Comparison of ENCODE assay signal across 18 cellular contexts in genomic region chr7:112149734-112150133, GRCh38. TPM values are rescaled to one million over a fixed set of nuclear protein-coding genes. Genes with fewer than 3 reads are reported as not detected.
DNase-seq lines count a peak whose midpoint lies in the region; ATAC-seq, FAIRE-seq and TF ChIP-seq lines count a peak whose summit lies in the region.
"Had no signal": no experiment of that assay in that cellular context is flagged by ENCODE, and none has a peak within 500 bp of the region (broad histone marks: within the 10 kb centered on the region; RNA-seq: fewer than 3 reads in every experiment).

No MANE protein-coding gene starts in this region.

- H3K4me3 ChIP-seq in small intestine (ENCODE audit: low read depth in 1 of 2, low read length in 2 of 2) (no peak overlapping the region), Karpas-422 (ENCODE audit: low read length) (no peak overlapping the region)
- H3K4me3 ChIP-seq: A549, GM23248 had no signal

- H3K4me1 ChIP-seq in small intestine (ENCODE audit: control insufficient read depth in 2 of 2, insufficient read depth in 1 of 2, low read depth in 1 of 2, low read length in 1 of 2) (no peaks in the 10 kb centered on the region), Karpas-422 (ENCODE audit: low read length) (no peaks in the 10 kb centered on the region)

- no peaks in the 10 kb centered on the region for H3K27me3 ChIP-seq in small intestine (ENCODE audit: control insufficient read depth in 2 of 2, insufficient read depth in 2 of 2, low read length in 2 of 2)
- H3K27me3 ChIP-seq in Karpas-422 (ENCODE audit: low read length) = no peaks in the 10 kb centered on the region

- no peak overlapping the region for H3K9ac ChIP-seq in Karpas-422 (ENCODE audit: low read length)
- H3K9ac ChIP-seq: GM23248 had no signal

- H3K27ac ChIP-seq in caudate nucleus (ENCODE audit: low read depth, low read length) (peak overlapping the region; percentile 33), small intestine (ENCODE audit: low read depth in 1 of 2, low read length in 1 of 2) (no peak overlapping the region), Karpas-422 (ENCODE audit: low read length) (no peak overlapping the region)
- H3K27ac ChIP-seq: A549, GM23248 had no signal

- FAIRE-seq in GM12892 (lab: Jason Lieb, UNC) = peak; percentile 36
- no peak for FAIRE-seq in small intestine (lab: Jason Lieb, UNC)
- FAIRE-seq: A549, D721Med, GM18507, H54 had no signal

- no peaks in the 10 kb centered on the region for H4K20me1 ChIP-seq in Karpas-422 (ENCODE audit: insufficient read depth, low read depth, low read length)

- no peaks in the 10 kb centered on the region for H3K79me2 ChIP-seq in Karpas-422 (ENCODE audit: low read length)

- no peaks in the 10 kb centered on the region for H3K36me3 ChIP-seq in small intestine (ENCODE audit: control insufficient read depth in 2 of 2, insufficient read depth in 2 of 2, low read length in 2 of 2)
- H3K36me3 ChIP-seq in Karpas-422 (ENCODE audit: insufficient read depth, low read length) = no peaks in the 10 kb centered on the region

- 73 to 83% (median 80%) methylated on average over 2 of the region's 2 CpGs for WGBS in small intestine, 3 donors

- no peak overlapping the region for H2AFZ ChIP-seq in Karpas-422 (ENCODE audit: low read length)
- H2AFZ ChIP-seq: GM23248 had no signal

- no peaks in the 10 kb centered on the region for H3K9me3 ChIP-seq in small intestine (ENCODE audit: control insufficient read depth, low read depth)
- H3K9me3 ChIP-seq in Karpas-422 (ENCODE audit: low read length) = no peaks in the 10 kb centered on the region
- H3K9me3 ChIP-seq: A549 had no signal

- no peak overlapping the region for H3K4me2 ChIP-seq in Karpas-422 (ENCODE audit: low read depth, low read length, poor library complexity, severe bottlenecking)
- H3K4me2 ChIP-seq: A549 had no signal

- H3K9me2 ChIP-seq in Karpas-422 (replicated peaks; ENCODE audit: insufficient read depth, low read length) = no peaks in the 10 kb centered on the region

- TF ChIP-seq POLR2A in GM12892 (IDR thresholded peaks at IDR 0.05; ENCODE audit: low read depth, low read length) = no peak

- no peak for ATAC-seq in GM19463 (IDR thresholded peaks at IDR 0.05; ENCODE audit: unreplicated experiment)
- ATAC-seq: A549; CD8-positive, alpha-beta T cell; HCT116 had no signal

- DNase-seq in GM12892 (ENCODE audit: insufficient read length) (no peak), NCI-H1694 (lab: John Stamatoyannopoulos, UW) (peak; percentile 22), caudate nucleus (lab: John Stamatoyannopoulos, UW) (no peak), myocyte (ENCODE audit: low read depth) (peak; percentile 62), small intestine (no peak), hypothalamus (lab: John Stamatoyannopoulos, UW) (no peak), Karpas-422 (no peak)
- DNase-seq: CD8-positive, alpha-beta T cell; COR-L47; DMS53; IMR-90 had no signal

RNA-seq across cellular contexts. Expression of gene DOCK4, which starts 56.5 kb away (rescaled TPM):
- 2.8 TPM for polyA plus RNA-seq in GM12892 (2012; ENCODE audit: missing spikeins)
- total RNA-seq in myocyte = 13.2 and 16.3 TPM in 2 replicates
- 2.0 TPM for polyA plus RNA-seq in myocyte (2012)
- polyA plus RNA-seq in small intestine = 1 to 10 TPM in 2 of 3 donors, not detected in 1; 1.9 to 3.8 TPM
- total RNA-seq in Karpas-422 (2014; rRNA removed; shearing (Covaris generic); ENCODE audit: low replicate concordance) = 0.07 and 0.54 TPM in 2 replicates

RNA-seq across cellular contexts. Expression of gene ZNF277, which starts 56.8 kb away (rescaled TPM):
- polyA plus RNA-seq in GM12892 (2012; ENCODE audit: missing spikeins) = 38.4 TPM
- 31.4 and 42.9 TPM in 2 replicates for total RNA-seq in myocyte
- 9.5 TPM for polyA plus RNA-seq in myocyte (2012)
- polyA plus RNA-seq in small intestine = 10 to 100 TPM; 15.8 to 25.4 (median 24.4) TPM
- 32.5 and 37.4 TPM in 2 replicates for total RNA-seq in Karpas-422 (2014; rRNA removed; shearing (Covaris generic); ENCODE audit: low replicate concordance)

Comparison
In these comparisons a context has a peak if more than half of its experiments do, and no peak if none do; other contexts are left out.
1. DNase-seq: peak in NCI-H1694 (single experiment) and myocyte (single experiment); none in GM12892 (single experiment), caudate nucleus (0 of 61), small intestine (single experiment), hypothalamus (0 of 51) and Karpas-422 (single experiment).